Comparison of ENCODE assay signal across 16 cellular contexts in genomic region chr4:6054162-6054922, GRCh38. TPM values are rescaled to one million over a fixed set of nuclear protein-coding genes. Genes with fewer than 3 reads are reported as not detected.
DNase-seq lines count a peak whose midpoint lies in the region; ATAC-seq and TF ChIP-seq lines count a peak whose summit lies in the region.
"Had no signal": no experiment of that assay in that cellular context is flagged by ENCODE, and none has a peak within 500 bp of the region (broad histone marks: within the 10 kb centered on the region; RNA-seq: fewer than 3 reads in every experiment).

No MANE protein-coding gene starts in this region.

- H2AFZ ChIP-seq in IMR-90 (replicated peaks; ENCODE audit: low read length, poor library complexity) (no peak overlapping the region), hepatocyte (no peak overlapping the region)

- no peaks in the 10 kb centered on the region for H3K79me2 ChIP-seq in mesendoderm (ENCODE audit: control insufficient read depth, insufficient read depth, low read length)
- no peaks in the 10 kb centered on the region for H3K79me2 ChIP-seq in hepatocyte

- POLR2A ChIA-PET in IMR-90 (lab: Charles Lee; ENCODE audit: unreplicated experiment), result no interaction called here

- TF ChIP-seq RAD21 in IMR-90 (IDR thresholded peaks at IDR 0.05; ENCODE audit: low read length), result no peak

- H3K27ac ChIP-seq in IMR-90 (ENCODE audit: insufficient read depth, low read length) (no peak overlapping the region), caudate nucleus (ENCODE audit: low read depth, low read length) (peak overlapping the region; percentile 44), mesendoderm (ENCODE audit: low read depth, low read length) (no peak overlapping the region), hepatocyte (no peak overlapping the region)
- H3K27ac ChIP-seq: BLaER1, HL-60 had no signal

- no peak overlapping the region for H2BK20ac ChIP-seq in IMR-90 (ENCODE audit: low read depth, low read length)

- H3K56ac ChIP-seq in IMR-90 (ENCODE audit: extremely low read depth, insufficient read depth, low read length) (no peak overlapping the region), mesendoderm (ENCODE audit: low read length) (no peak overlapping the region)

- H4K91ac ChIP-seq in IMR-90 (ENCODE audit: insufficient read depth, low read depth, low read length), result no peak overlapping the region

- H4K20me1 ChIP-seq in IMR-90 (ENCODE audit: insufficient read depth, low read length) (no peaks in the 10 kb centered on the region), hepatocyte (ENCODE audit: insufficient read depth, poor library complexity, severe bottlenecking) (no peaks in the 10 kb centered on the region)
- H4K20me1 ChIP-seq: BLaER1 had no signal

- H3K27me3 ChIP-seq in IMR-90 (ENCODE audit: control insufficient read depth, insufficient read depth, low read length) (no peaks in the 10 kb centered on the region), mesendoderm (ENCODE audit: insufficient read depth, low read length, poor library complexity) (no peaks in the 10 kb centered on the region), hepatocyte (no peaks in the 10 kb centered on the region)

- no peak overlapping the region for H2AK5ac ChIP-seq in IMR-90 (ENCODE audit: low read depth, low read length)
- no peak overlapping the region for H2AK5ac ChIP-seq in mesendoderm (ENCODE audit: low read length)

- dilution Hi-C loops in IMR-90 (cut with HindIII; ENCODE audit: low sequenced_read_pairs, unreplicated experiment), result no loop called here

- no peaks in the 10 kb centered on the region for H3K9me1 ChIP-seq in IMR-90 (ENCODE audit: insufficient read depth, low read length)

- no peak overlapping the region for H2AK9ac ChIP-seq in IMR-90 (replicated peaks; ENCODE audit: low read depth, low read length, poor library complexity)

- H3K9me3 ChIP-seq in IMR-90 (ENCODE audit: control insufficient read depth, insufficient read depth, low read length) (peaks cover 28% of the 10 kb centered on the region), hepatocyte (ENCODE audit: low read depth) (no peaks in the 10 kb centered on the region)

- H4K8ac ChIP-seq in IMR-90 (ENCODE audit: low read depth in 2 of 2, low read length in 2 of 2) (no peak overlapping the region), mesendoderm (ENCODE audit: low read depth, low read length) (no peak overlapping the region)

- H3K4me1 ChIP-seq in IMR-90 (ENCODE audit: control insufficient read depth, insufficient read depth, low read length) (no peaks in the 10 kb centered on the region), mesendoderm (ENCODE audit: control insufficient read depth, low read depth, low read length) (no peaks in the 10 kb centered on the region), hepatocyte (ENCODE audit: insufficient read depth) (no peaks in the 10 kb centered on the region)
- H3K4me1 ChIP-seq: Caco-2 had no signal

- H4K5ac ChIP-seq in IMR-90 (ENCODE audit: low read depth, low read length) (no peak overlapping the region), mesendoderm (ENCODE audit: low read length) (no peak overlapping the region)

- H3K9ac ChIP-seq in IMR-90 (ENCODE audit: low read depth, low read length), result no peak overlapping the region
- H3K9ac ChIP-seq in mesendoderm (ENCODE audit: low read length), result no peak overlapping the region
- H3K9ac ChIP-seq: BLaER1 had no signal

- ATAC-seq in IMR-90 (ENCODE audit: low read depth), result no peak
- no peak for ATAC-seq in GM21737 (IDR thresholded peaks at IDR 0.05; ENCODE audit: unreplicated experiment)
- ATAC-seq: HCT116 had no signal

- H3K14ac ChIP-seq in IMR-90 (replicated peaks; ENCODE audit: low read depth, low read length), result no peak overlapping the region

- no peak overlapping the region for H2BK15ac ChIP-seq in IMR-90 (ENCODE audit: low read depth, low read length)
- no peak overlapping the region for H2BK15ac ChIP-seq in mesendoderm (replicated peaks; ENCODE audit: low read depth)

- TF ChIP-seq POLR2A in IMR-90 (IDR thresholded peaks at IDR 0.05; ENCODE audit: low read depth, low read length), result no peak

- no peak overlapping the region for H3K18ac ChIP-seq in IMR-90 (ENCODE audit: low read depth, low read length)
- no peak overlapping the region for H3K18ac ChIP-seq in mesendoderm (ENCODE audit: low read length)

- no TSS peak for BruUV-seq in IMR-90 (replicated peaks; lab: Mats Ljungman, UMichigan)

- H2BK120ac ChIP-seq in IMR-90 (ENCODE audit: low read depth, low read length), result no peak overlapping the region
- no peak overlapping the region for H2BK120ac ChIP-seq in mesendoderm (ENCODE audit: low read depth, low read length)

- CTCF ChIA-PET in IMR-90 (lab: Yijun Ruan, JAX), result no interaction called here

- H3K79me1 ChIP-seq in IMR-90 (ENCODE audit: low read depth in 1 of 2, low read length in 2 of 2) (no peaks in the 10 kb centered on the region), mesendoderm (ENCODE audit: low read length) (no peaks in the 10 kb centered on the region)

- no peaks in the 10 kb centered on the region for H3K36me3 ChIP-seq in IMR-90 (ENCODE audit: control insufficient read depth, insufficient read depth, low read length)
- no peaks in the 10 kb centered on the region for H3K36me3 ChIP-seq in mesendoderm (ENCODE audit: control insufficient read depth, insufficient read depth, low read length)
- no peaks in the 10 kb centered on the region for H3K36me3 ChIP-seq in hepatocyte (replicated peaks; ENCODE audit: insufficient read depth, low read depth)

- intact Hi-C loops in IMR-90 (cut with micrococcal nuclease), result no loop called here

- WGBS in IMR-90 (ENCODE audit: extremely low coverage in 2 of 2, insufficient read length in 1 of 2), 2 experiments, result 50% methylated on average over 1 of the region's 16 CpGs; no CpG with 5 or more reads in 1 of the 2 experiments
- no CpG with 5 or more reads among the region's 16 CpGs for WGBS in mesendoderm (ENCODE audit: extremely low coverage, insufficient coverage, low lambda C conversion rate)
- 72% methylated on average over 16 of the region's 16 CpGs for WGBS in hepatocyte (ENCODE audit: low lambda C conversion rate, missing lambda C conversion rate)

- no peak overlapping the region for H3K4me3 ChIP-seq in IMR-90 (ENCODE audit: insufficient read depth, low read depth, low read length)
- H3K4me3 ChIP-seq in mesendoderm (ENCODE audit: low read length), result no peak overlapping the region
- no peak overlapping the region for H3K4me3 ChIP-seq in hepatocyte
- H3K4me3 ChIP-seq: BLaER1 had no signal

- H3K4me2 ChIP-seq in IMR-90 (ENCODE audit: low read depth, low read length) (no peak overlapping the region), mesendoderm (ENCODE audit: low read length) (no peak overlapping the region), hepatocyte (no peak overlapping the region)
- H3K4me2 ChIP-seq: BLaER1 had no signal

- no peaks in the 10 kb centered on the region for H3K9me2 ChIP-seq in hepatocyte (replicated peaks; ENCODE audit: insufficient read depth)

- in situ Hi-C loops in IMR-90 (cut with MboI; ENCODE audit: low sequenced_read_pairs), result no loop called here

- no peak overlapping the region for H2BK5ac ChIP-seq in IMR-90 (ENCODE audit: low read depth, low read length, poor library complexity, severe bottlenecking)
- no peak overlapping the region for H2BK5ac ChIP-seq in mesendoderm (ENCODE audit: low read length)

- TF ChIP-seq CTCF in IMR-90 (conservative IDR thresholded peaks at IDR 0.05; ENCODE audit: low read depth, low read length) (no peak), hepatocyte (IDR thresholded peaks at IDR 0.05; ENCODE audit: poor library complexity) (no peak)

- no peak for DNase-seq in IMR-90
- peak in 2 of 61 donors; percentile 37 to 38 for DNase-seq in caudate nucleus (lab: John Stamatoyannopoulos, UW)
- DNase-seq in occipital lobe (lab: John Stamatoyannopoulos, UW), result peak; percentile 22
- no peak for DNase-seq in mesendoderm
- DNase-seq in GOT3 (lab: John Stamatoyannopoulos, UW), result no peak
- DNase-seq in hepatocyte (ENCODE audit: low spot score), result no peak
- DNase-seq: Caco-2; CD8-positive, alpha-beta memory T cell; DND-41; GDM1 had no signal

- no peak overlapping the region for H3K4ac ChIP-seq in IMR-90 (ENCODE audit: low read depth, low read length)
- no peak overlapping the region for H3K4ac ChIP-seq in mesendoderm (ENCODE audit: low read depth, low read length)

- H3K23ac ChIP-seq in IMR-90 (ENCODE audit: low read depth, low read length) (no peak overlapping the region), mesendoderm (ENCODE audit: low read length) (no peak overlapping the region)

TF ChIP-seq in IMR-90, 13 proteins besides CTCF, POLR2A, EP300 and RAD21:
- TF ChIP-seq MAFK (IDR thresholded peaks at IDR 0.05; ENCODE audit: low read depth, low read length) (peak; percentile 48; the same call in 1 of the 2 replicates), USF2 (IDR thresholded peaks at IDR 0.05; ENCODE audit: low read depth, low read length) (no peak)
TF ChIP-seq in IMR-90: peak in this region for 1.

RNA-seq across cellular contexts. Expression of gene C4orf50, which starts 36.1 kb away (rescaled TPM):
- total RNA-seq in IMR-90 (2012; rRNA removed) (not detected in 2 replicates), occipital lobe (17.0 TPM), hepatocyte (0.04 TPM in 1 of 2 replicates, not detected in the other)
- polyA plus RNA-seq in IMR-90 (2012; rRNA removed) (not detected in 2 replicates), hepatocyte (not detected in 2 replicates)
- not detected in 2 replicates for polyA plus RNA-seq in IMR-90 (2012; cell fraction: cytosol; rRNA removed)
- not detected in 2 replicates for polyA plus RNA-seq in IMR-90 (2012; cell fraction: nucleus; rRNA removed; ENCODE audit: low replicate concordance)
- 0.15 TPM for polyA plus RNA-seq in mesendoderm (2013, experiment 1 of 2)
- 0.15 TPM for polyA plus RNA-seq in mesendoderm (2013, experiment 2 of 2)
- total RNA-seq: A673, Caco-2 had no signal
- polyA plus RNA-seq: IgD-negative memory B cell had no signal

Comparison
In these comparisons a context has a peak if more than half of its experiments do, and no peak if none do; other contexts are left out.
1. RNA of gene C4orf50, which starts 36.1 kb away (total RNA-seq): 17.0 TPM in occipital lobe (single experiment); not detected in IMR-90 and 0.04 TPM in hepatocyte; every median in the first group is over 10 times any median in the second.